In the genomic region with DNA sequence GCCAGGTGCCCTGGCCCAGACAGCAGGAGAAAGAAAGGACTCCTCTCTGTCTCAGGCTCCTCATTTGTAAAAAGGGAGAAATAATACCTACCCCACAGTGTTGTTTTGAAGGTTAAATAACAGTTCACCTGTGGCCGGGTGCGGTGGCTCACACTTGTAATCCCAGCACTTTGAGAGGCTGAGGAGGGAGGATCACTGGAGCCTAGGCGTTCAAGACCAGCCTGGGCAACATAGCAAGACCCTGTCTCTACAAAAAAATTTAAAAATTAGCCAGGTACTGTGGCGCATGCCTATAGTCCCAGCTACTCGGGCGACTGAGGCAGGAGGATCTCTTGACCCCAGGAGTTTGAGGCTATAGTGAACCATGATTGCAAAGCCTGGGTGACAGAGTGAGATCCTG, we compare ENCODE assay signal across 19 cellular contexts. TPM values are rescaled to one million over a fixed set of nuclear protein-coding genes. Genes with fewer than 3 reads are reported as not detected.
DNase-seq lines count a peak whose midpoint lies in the region; ATAC-seq and TF ChIP-seq lines count a peak whose summit lies in the region.
"Had no signal": no experiment of that assay in that cellular context is flagged by ENCODE, and none has a peak within 500 bp of the region (broad histone marks: within the 10 kb centered on the region; RNA-seq: fewer than 3 reads in every experiment).

No MANE protein-coding gene starts in this region.

- 94 to 96% methylated on average over 6 of the region's 6 CpGs for WGBS in endodermal cell (ENCODE audit: insufficient coverage in 1 of 2, insufficient read length in 1 of 2), 2 experiments
- 97 to 99% methylated on average over 6 of the region's 6 CpGs for WGBS in heart right ventricle, 2 donors

- no peaks in the 10 kb centered on the region for H3K9me3 Mint-ChIP-seq in activated T-cell treated with anti-CD3 and anti-CD28 coated beads, Interleukin-2, amount 50 U/mL, for 4 hours
- H3K9me3 Mint-ChIP-seq in T-cell (no peaks in the 10 kb centered on the region), endodermal cell (no peaks in the 10 kb centered on the region), progenitor cell of endocrine pancreas (ENCODE audit: low read depth) (no peaks in the 10 kb centered on the region)

- peaks cover 17% of the 10 kb centered on the region for H3K27me3 Mint-ChIP-seq in activated T-cell treated with anti-CD3 and anti-CD28 coated beads, Interleukin-2, amount 50 U/mL, for 4 hours (ENCODE audit: low read depth)
- H3K27me3 Mint-ChIP-seq in T-cell (peaks cover 11 to 23% of the 10 kb centered on the region in 2 donors), endodermal cell (ENCODE audit: insufficient read depth) (peaks cover 5% of the 10 kb centered on the region), progenitor cell of endocrine pancreas (peaks cover 6% of the 10 kb centered on the region)

- H3K36me3 Mint-ChIP-seq in activated T-cell treated with anti-CD3 and anti-CD28 coated beads, Interleukin-2, amount 50 U/mL, for 4 hours (ENCODE audit: insufficient read depth), result no peaks in the 10 kb centered on the region
- H3K36me3 Mint-ChIP-seq in T-cell (no peaks in the 10 kb centered on the region), endodermal cell (ENCODE audit: low read depth) (no peaks in the 10 kb centered on the region), progenitor cell of endocrine pancreas (ENCODE audit: insufficient read depth) (no peaks in the 10 kb centered on the region)

- DNase-seq in activated T-cell treated with anti-CD3 and anti-CD28 coated beads, Interleukin-2, amount 50 U/mL, for 4 hours, result no peak
- DNase-seq in activated T-cell treated with anti-CD3 and anti-CD28 coated beads, Interleukin-2, amount 50 U/mL, for 48 hours, result no peak
- no peak for DNase-seq in T-cell
- no peak for DNase-seq in endodermal cell
- DNase-seq in progenitor cell of endocrine pancreas (ENCODE audit: low spot score, unreplicated experiment), result no peak
- DNase-seq in NCI-H1092 treated with DMSO at 0.1 percent for 48 hours (lab: John Stamatoyannopoulos, UW), result no peak
- no peak for DNase-seq in heart right ventricle
- DNase-seq: COR-L47, gastrocnemius medialis, left ventricle myocardium superior, NCI-H1105, substantia nigra, SW 1271 had no signal

- intact Hi-C loops in heart right ventricle (cut with DNase I), result loop anchor here in 1 of 10 donors (10.0 kb wide), 1 partner anchor 49 kb away; no protein-coding TSS in a partner anchor

- no peak overlapping the region for H3K9ac ChIP-seq in endodermal cell (ENCODE audit: extremely low read depth, low read length, poor library complexity, severe bottlenecking)
- H3K9ac ChIP-seq: KMS-11 had no signal

- no peaks in the 10 kb centered on the region for H3K36me3 ChIP-seq in endodermal cell (ENCODE audit: control insufficient read depth, insufficient read depth, low read length)
- no peaks in the 10 kb centered on the region for H3K36me3 ChIP-seq in heart right ventricle
- H3K36me3 ChIP-seq: ascending aorta, gastrocnemius medialis had no signal

- POLR2A ChIA-PET in T-cell (lab: Charles Lee), result no interaction called here

- CTCF ChIA-PET in T-cell (lab: Charles Lee), result no interaction called here

- H3K9me3 ChIP-seq in endodermal cell (ENCODE audit: control insufficient read depth, low read length) (no peaks in the 10 kb centered on the region), heart right ventricle (no peaks in the 10 kb centered on the region)
- H3K9me3 ChIP-seq: ascending aorta, gastrocnemius medialis had no signal

- H3K4me1 ChIP-seq in endodermal cell (ENCODE audit: control insufficient read depth, insufficient read depth, low read length) (no peaks in the 10 kb centered on the region), heart right ventricle (peaks cover 6 to 33% (median 28%) of the 10 kb centered on the region in 9 donors)

- no peak overlapping the region for H3K27ac Mint-ChIP-seq in T-cell
- H3K27ac Mint-ChIP-seq in endodermal cell, result peak overlapping the region; percentile 91
- peak overlapping the region; percentile 96 for H3K27ac Mint-ChIP-seq in progenitor cell of endocrine pancreas

- ATAC-seq in activated T-cell treated with anti-CD3 and anti-CD28 coated beads, Interleukin-2, amount 50 U/mL, for 4 hours, result no peak
- ATAC-seq in T-cell (replicated peaks in 1 of 4), result no peak
- no peak for ATAC-seq in GM18867 (IDR thresholded peaks at IDR 0.05; ENCODE audit: unreplicated experiment)
- ATAC-seq in heart right ventricle, result no peak
- ATAC-seq: gastrocnemius medialis, GM12878, left ventricle myocardium superior had no signal

- no peaks in the 10 kb centered on the region for H3K27me3 ChIP-seq in endodermal cell (ENCODE audit: control insufficient read depth, insufficient read depth, low read length, poor library complexity, severe bottlenecking)
- H3K27me3 ChIP-seq in heart right ventricle, result peaks cover 0 to 52% (median 18%) of the 10 kb centered on the region in 7 donors
- H3K27me3 ChIP-seq: ascending aorta had no signal

- H3K4me3 ChIP-seq in endodermal cell (ENCODE audit: low read length) (no peak overlapping the region), heart right ventricle (no peak overlapping the region)
- H3K4me3 ChIP-seq: gastrocnemius medialis, GM12878 had no signal

- peak overlapping the region; percentile 79 for H3K4me3 Mint-ChIP-seq in activated T-cell treated with anti-CD3 and anti-CD28 coated beads, Interleukin-2, amount 50 U/mL, for 4 hours
- H3K4me3 Mint-ChIP-seq in T-cell (peak overlapping the region; percentile 75 to 87 (median 76)), endodermal cell (peak overlapping the region; percentile 79), progenitor cell of endocrine pancreas (ENCODE audit: low read depth) (peak overlapping the region; percentile 67)

- TF ChIP-seq CTCF in endodermal cell (conservative IDR thresholded peaks at IDR 0.05) (no peak), progenitor cell of endocrine pancreas (IDR thresholded peaks at IDR 0.05; ENCODE audit: unreplicated experiment) (no peak), heart right ventricle (IDR thresholded peaks at IDR 0.05) (no peak)

- H3K27ac ChIP-seq in endodermal cell (ENCODE audit: low read depth, low read length), result no peak overlapping the region
- H3K27ac ChIP-seq in heart right ventricle, result no peak overlapping the region
- H3K27ac ChIP-seq: epithelial cell of prostate, HL-60, KMS-11 had no signal

- peaks cover 5% of the 10 kb centered on the region for H3K4me1 Mint-ChIP-seq in activated T-cell treated with anti-CD3 and anti-CD28 coated beads, Interleukin-2, amount 50 U/mL, for 4 hours (ENCODE audit: low read depth)
- H3K4me1 Mint-ChIP-seq in T-cell, result peaks cover 6 to 16% (median 11%) of the 10 kb centered on the region in 3 donors
- H3K4me1 Mint-ChIP-seq in endodermal cell, result peaks cover 18% of the 10 kb centered on the region
- H3K4me1 Mint-ChIP-seq in progenitor cell of endocrine pancreas (ENCODE audit: low read depth), result peaks cover 8% of the 10 kb centered on the region

RNA-seq across cellular contexts. Expression of a gene that starts 2.5 kb away (rescaled TPM):
- 1 to 10 TPM in 2 of 3 donors, under 1 TPM in 1; 0.61 to 1.7 (median 1.0) TPM for total RNA-seq in activated T-cell treated with anti-CD3 and anti-CD28 coated beads, Interleukin-2, amount 50 U/mL, for 4 hours
- under 1 TPM in 3 of 5 donors, not detected in 2; 0.12 to 0.16 (median 0.16) TPM for total RNA-seq in T-cell
- total RNA-seq in endodermal cell, result 10 to 100 TPM; 36.0 to 49.4 TPM
- 8.4 TPM for polyA plus RNA-seq in endodermal cell (2013, experiment 1 of 2)
- polyA plus RNA-seq in endodermal cell (2013, experiment 2 of 2), result 8.4 TPM
- 13.3 and 15.0 TPM in 2 replicates for total RNA-seq in progenitor cell of endocrine pancreas
- total RNA-seq in heart right ventricle, result 1 to 10 TPM in 8 of 10 donors, under 1 TPM in 2; 0.79 to 2.2 (median 1.5) TPM
- polyA plus RNA-seq in heart right ventricle, result 1 to 10 TPM; 1.8 to 3.3 TPM

RNA-seq across cellular contexts. Expression of a gene that starts 55.5 kb away (rescaled TPM):
- total RNA-seq in activated T-cell treated with anti-CD3 and anti-CD28 coated beads, Interleukin-2, amount 50 U/mL, for 4 hours, result 100 to 1,000 TPM; 104 to 109 (median 106) TPM
- total RNA-seq in T-cell (10 to 100 TPM; 76.0 to 90.4 (median 78.9) TPM), endodermal cell (100 to 1,000 TPM in 1 of 2 donors, 10 to 100 TPM in 1; 89.1 to 107 TPM), progenitor cell of endocrine pancreas (108 and 111 TPM in 2 replicates), heart right ventricle (10 to 100 TPM; 40.8 to 67.8 (median 49.0) TPM)
- 101 TPM for polyA plus RNA-seq in endodermal cell (2013, experiment 1 of 2)
- 85.0 TPM for polyA plus RNA-seq in endodermal cell (2013, experiment 2 of 2)
- polyA plus RNA-seq in heart right ventricle, result 10 to 100 TPM; 42.4 to 64.6 TPM

Comparison
In these comparisons a context has a peak if more than half of its experiments do, and no peak if none do; other contexts are left out.
1. H3K27ac Mint-ChIP-seq: peak in endodermal cell (single experiment) and progenitor cell of endocrine pancreas (single experiment); none in T-cell (0 of 2).
2. Peak in every context shown above with its lines, with median percentiles within 50 percentile points of each other: H3K4me3 Mint-ChIP-seq.